In genomic region chr17:58630883-58631522, GRCh38 we compare ENCODE assay signal across 8 cellular contexts.
DNase-seq lines count a peak whose midpoint lies in the region; ATAC-seq, FAIRE-seq and TF ChIP-seq lines count a peak whose summit lies in the region.

No MANE protein-coding gene starts in this region.

- POLR2A ChIA-PET in IMR-90 (lab: Charles Lee; ENCODE audit: unreplicated experiment) = interaction anchor here (0.7 to 1.7 kb wide), 7 partner anchors 9 to 112 kb away, joined by 3 to 10 read pairs (median 4); no protein-coding TSS in a partner anchor

- no peak overlapping the region for H2BK5ac ChIP-seq in IMR-90 (ENCODE audit: low read depth, low read length, poor library complexity, severe bottlenecking)

- dilution Hi-C loops in IMR-90 (cut with HindIII; ENCODE audit: low sequenced_read_pairs, unreplicated experiment) = no loop called here

- no peak for TF ChIP-seq CTCF in IMR-90 (conservative IDR thresholded peaks at IDR 0.05; ENCODE audit: low read depth, low read length)
- TF ChIP-seq CTCF in GM13977 (IDR thresholded peaks at IDR 0.05; ENCODE audit: extremely low read depth, insufficient read depth, missing control alignments) = no peak

- peak overlapping the region; percentile 77 for H3K4me2 ChIP-seq in IMR-90 (ENCODE audit: low read depth, low read length)

- H3K4ac ChIP-seq in IMR-90 (ENCODE audit: low read depth, low read length) = no peak overlapping the region

- TF ChIP-seq POLR2A in IMR-90 (IDR thresholded peaks at IDR 0.05; ENCODE audit: low read depth, low read length) = no peak

- no peak overlapping the region for H3K4me3 ChIP-seq in IMR-90 (ENCODE audit: insufficient read depth, low read depth, low read length)

- CTCF ChIA-PET in IMR-90 (lab: Yijun Ruan, JAX) = interaction anchor here (1.2 kb wide), 1 partner anchor 112 kb away, joined by 5 read pairs; no protein-coding TSS in a partner anchor

- no peak overlapping the region for H2AK5ac ChIP-seq in IMR-90 (ENCODE audit: low read depth, low read length)

- H2BK20ac ChIP-seq in IMR-90 (ENCODE audit: low read depth, low read length) = no peak overlapping the region

- H2AK9ac ChIP-seq in IMR-90 (replicated peaks; ENCODE audit: low read depth, low read length, poor library complexity) = no peak overlapping the region

- no peaks in the 10 kb centered on the region for H3K4me1 ChIP-seq in IMR-90 (ENCODE audit: control insufficient read depth, insufficient read depth, low read length)

- H2BK120ac ChIP-seq in IMR-90 (ENCODE audit: low read depth, low read length) = no peak overlapping the region

- H4K91ac ChIP-seq in IMR-90 (ENCODE audit: insufficient read depth, low read depth, low read length) = no peak overlapping the region

- peak; percentile 74 for FAIRE-seq in GM19239 (lab: Jason Lieb, UNC)

- no peak overlapping the region for H3K18ac ChIP-seq in IMR-90 (ENCODE audit: low read depth, low read length)

- H3K9ac ChIP-seq in IMR-90 (ENCODE audit: low read depth, low read length) = peak overlapping the region; percentile 47; the same call in 1 of the 2 replicates

- in situ Hi-C loops in IMR-90 (cut with MboI; ENCODE audit: low sequenced_read_pairs) = loop anchor here (10.0 kb wide), 1 partner anchor 116 kb away; the partner anchor contains the start of gene MTMR4
- in situ Hi-C loops in GM13977 (cut with MboI; ENCODE audit: low pct_unique_long_range_greater_than_20kb, low sequenced_read_pairs, unreplicated experiment) = no loop called here

- no peak overlapping the region for H3K56ac ChIP-seq in IMR-90 (ENCODE audit: extremely low read depth, insufficient read depth, low read length)

- peaks cover 3% of the 10 kb centered on the region; the same call in 1 of the 2 replicates for H4K20me1 ChIP-seq in IMR-90 (ENCODE audit: insufficient read depth, low read length)

- TF ChIP-seq RAD21 in IMR-90 (IDR thresholded peaks at IDR 0.05; ENCODE audit: low read length) = peak; percentile 19; the same call in 1 of the 2 replicates

- 0% methylated on average over 2 of the region's 10 CpGs; no CpG with 5 or more reads in 1 of the 2 experiments for WGBS in IMR-90 (ENCODE audit: extremely low coverage in 2 of 2, insufficient read length in 1 of 2), 2 experiments

- ATAC-seq in IMR-90 (ENCODE audit: low read depth) (peak; percentile 59; the same call in 1 of the 2 replicates), HG03095 (IDR thresholded peaks at IDR 0.05; ENCODE audit: unreplicated experiment) (no peak)

- no TSS peak for BruUV-seq in IMR-90 (replicated peaks; lab: Mats Ljungman, UMichigan)

- H3K27ac ChIP-seq in IMR-90 (ENCODE audit: insufficient read depth, low read length) (peak overlapping the region; percentile 1; the same call in 1 of the 2 replicates), layer of hippocampus (ENCODE audit: low read depth, low read length) (peak overlapping the region; percentile 88)

- H3K9me1 ChIP-seq in IMR-90 (ENCODE audit: insufficient read depth, low read length) = no peaks in the 10 kb centered on the region; the same call in 1 of the 2 replicates

- DNase-seq in GM19239 (ENCODE audit: insufficient read length, low spot score) (no peak), IMR-90 (no peak), Kasumi-1 (lab: John Stamatoyannopoulos, UW) (no peak), GM13977 (ENCODE audit: low spot score) (no peak)
- DNase-seq in activated gamma-delta T cell treated with anti-CD3 and anti-CD28 coated beads, Interleukin-2, amount 50 U/mL, for 16 hours (ENCODE audit: low read depth) = peak; percentile 5
- peak; percentile 8 to 34 for DNase-seq in stimulated activated CD8-positive, alpha-beta memory T cell treated with anti-CD3 and anti-CD28 coated beads, Interleukin-15, amount 100 ng/mL, for 48 hours (ENCODE audit: low read depth in 2 of 2)

- H3K36me3 ChIP-seq in IMR-90 (ENCODE audit: control insufficient read depth, insufficient read depth, low read length) = no peaks in the 10 kb centered on the region

- no peak overlapping the region for H3K14ac ChIP-seq in IMR-90 (replicated peaks; ENCODE audit: low read depth, low read length)

- intact Hi-C loops in IMR-90 (cut with micrococcal nuclease) = loop anchor here (1.0 to 10.0 kb wide), 5 partner anchors 28 to 524 kb away; partner anchors contain the start of genes PRR11 and SKA2

- H4K5ac ChIP-seq in IMR-90 (ENCODE audit: low read depth, low read length) = no peak overlapping the region

- no peak overlapping the region for H2BK15ac ChIP-seq in IMR-90 (ENCODE audit: low read depth, low read length)

- no peak overlapping the region for H4K8ac ChIP-seq in IMR-90 (ENCODE audit: low read depth in 2 of 2, low read length in 2 of 2)

- H3K23ac ChIP-seq in IMR-90 (ENCODE audit: low read depth, low read length) = no peak overlapping the region

- no peaks in the 10 kb centered on the region for H3K9me3 ChIP-seq in IMR-90 (ENCODE audit: control insufficient read depth, insufficient read depth, low read length)

- H3K27me3 ChIP-seq in IMR-90 (ENCODE audit: control insufficient read depth, insufficient read depth, low read length) = no peaks in the 10 kb centered on the region
- H3K27me3 ChIP-seq in layer of hippocampus (ENCODE audit: control insufficient read depth, insufficient read depth, low read length) = no peaks in the 10 kb centered on the region

- H2AFZ ChIP-seq in IMR-90 (replicated peaks; ENCODE audit: low read length, poor library complexity) = peak overlapping the region; percentile 49

- no peaks in the 10 kb centered on the region for H3K79me1 ChIP-seq in IMR-90 (ENCODE audit: low read depth in 1 of 2, low read length in 2 of 2)

TF ChIP-seq in IMR-90, 13 proteins besides CTCF, POLR2A, EP300 and RAD21:
- TF ChIP-seq USF2 (IDR thresholded peaks at IDR 0.05; ENCODE audit: low read depth, low read length) (no peak), MAFK (IDR thresholded peaks at IDR 0.05; ENCODE audit: low read depth, low read length) (0 out of 2 replicates have a peak, but pooled peaks have one; percentile 14), SMC3 (IDR thresholded peaks at IDR 0.05; ENCODE audit: low read depth, low read length) (no peak)

Comparison
In these comparisons a context has a peak if more than half of its experiments do, and no peak if none do; other contexts are left out.
1. DNase-seq: peak in activated gamma-delta T cell treated with anti-CD3 and anti-CD28 coated beads, Interleukin-2, amount 50 U/mL, for 16 hours (single experiment) and stimulated activated CD8-positive, alpha-beta memory T cell treated with anti-CD3 and anti-CD28 coated beads, Interleukin-15, amount 100 ng/mL, for 48 hours (2 of 2); none in GM19239 (single experiment), IMR-90 (single experiment), Kasumi-1 (0 of 2) and GM13977 (single experiment).